ENCODE assay signal across 2 cellular contexts in genomic region chr10:14801693-14802092, GRCh38.
TF ChIP-seq lines count a peak whose summit lies in the region.

No MANE protein-coding gene starts in this region.

TF ChIP-seq in HCT116, 20 proteins besides CTCF, POLR2A, EP300 and RAD21 (continued from another document):
- TF ChIP-seq TCF7L2 (IDR thresholded peaks at IDR 0.05; ENCODE audit: borderline replicate concordance, extremely low read depth, insufficient read depth, insufficient read length) = no peak
- TF ChIP-seq JUND (IDR thresholded peaks at IDR 0.05) = no peak
- no peak for TF ChIP-seq REST (IDR thresholded peaks at IDR 0.05; ENCODE audit: low read depth)

TF ChIP-seq in WTC11, 78 proteins besides CTCF, POLR2A, EP300 and RAD21 (continued from another document):
- TF ChIP-seq ZNF671 (CRISPR knock-in tag; IDR thresholded peaks at IDR 0.05) (no peak), ZNF263 (CRISPR knock-in tag; IDR thresholded peaks at IDR 0.05; ENCODE audit: low read depth) (no peak), JAZF1 (CRISPR knock-in tag; IDR thresholded peaks at IDR 0.05) (no peak), GRHL2 (CRISPR knock-in tag; IDR thresholded peaks at IDR 0.05; ENCODE audit: insufficient replicate concordance, severe bottlenecking) (no peak), IRF2 (CRISPR knock-in tag; IDR thresholded peaks at IDR 0.05; ENCODE audit: borderline replicate concordance, low read depth) (no peak)
